In genomic region chr2:119069781-119070180, GRCh38 we compare ENCODE assay signal across 8 cellular contexts.
"Had no signal": no experiment of that assay in that cellular context is flagged by ENCODE, and none has a peak within 500 bp of the region (broad histone marks: within the 10 kb centered on the region; RNA-seq: fewer than 3 reads in every experiment).

No MANE protein-coding gene starts in this region.

- H3K36me3 Mint-ChIP-seq: IgD-negative memory B cell had no signal

- H3K27ac Mint-ChIP-seq: IgD-negative memory B cell had no signal

- H3K9me3 Mint-ChIP-seq: H9, IgD-negative memory B cell had no signal

- FAIRE-seq: H54, HepG2, HTR-8/SVneo had no signal

- ATAC-seq: HepG2 had no signal

- DNase-seq: GOT3, H9, HCEC 1CT, KBM-7 had no signal

- H3K27me3 Mint-ChIP-seq: IgD-negative memory B cell had no signal

- H3K4me3 Mint-ChIP-seq: H9 had no signal

- H3K4me1 Mint-ChIP-seq: IgD-negative memory B cell had no signal
